Comparison of ENCODE assay signal across 11 cellular contexts in the genomic region with DNA sequence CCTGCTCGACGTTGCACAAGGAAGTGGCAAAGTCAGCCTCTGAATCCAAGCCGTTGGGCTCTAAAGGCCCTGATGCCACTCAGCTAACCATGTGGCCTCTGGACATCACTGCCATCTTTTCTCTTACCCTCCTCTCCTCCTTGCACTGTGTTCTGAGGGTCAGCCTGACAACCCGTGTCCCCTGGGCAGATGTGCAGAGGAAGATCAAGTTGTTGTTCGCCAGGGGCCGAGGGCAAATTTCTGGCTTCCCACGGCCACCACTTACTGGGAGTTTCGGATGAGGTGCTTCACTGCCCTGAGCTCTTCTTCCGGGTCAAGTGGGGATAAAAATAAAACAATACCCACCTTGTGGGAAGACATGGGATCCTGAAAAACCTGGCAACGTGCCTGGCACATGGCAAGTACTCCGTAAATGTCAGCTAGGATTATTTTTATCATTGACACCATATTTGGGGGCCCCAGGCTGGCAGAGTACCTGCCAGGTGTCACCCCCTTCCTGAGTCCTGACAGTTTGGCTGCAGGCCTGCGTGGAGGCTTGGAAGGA. TPM values are rescaled to one million over a fixed set of nuclear protein-coding genes. Genes with fewer than 3 reads are reported as not detected.
DNase-seq lines count a peak whose midpoint lies in the region; ATAC-seq and TF ChIP-seq lines count a peak whose summit lies in the region.
"Had no signal": no experiment of that assay in that cellular context is flagged by ENCODE, and none has a peak within 500 bp of the region (broad histone marks: within the 10 kb centered on the region; RNA-seq: fewer than 3 reads in every experiment).

No MANE protein-coding gene starts in this region.

- CTCF ChIA-PET in WTC11 (lab: Charles Lee): interaction anchor here (2.6 to 4.3 kb wide), 2 partner anchors 19 to 83 kb away, joined by 16 to 28 read pairs; no protein-coding TSS in a partner anchor

- peaks cover 59% of the 10 kb centered on the region for H3K4me1 Mint-ChIP-seq in WTC11

- H3K9me3 Mint-ChIP-seq in WTC11: no peaks in the 10 kb centered on the region

- peaks cover 16% of the 10 kb centered on the region for H3K4me1 ChIP-seq in cardiac muscle cell (ENCODE audit: low read depth)
- peaks cover 0 to 27% of the 10 kb centered on the region in 2 donors for H3K4me1 ChIP-seq in right atrium auricular region
- H3K4me1 ChIP-seq in psoas muscle: peaks cover 4% of the 10 kb centered on the region
- H3K4me1 ChIP-seq: BE2C had no signal

- intact Hi-C loops in cardiac septum (cut with DNase I): no loop called here
- intact Hi-C loops in psoas muscle (cut with DNase I): no loop called here

- H3K4me3 ChIP-seq in cardiac muscle cell (no peak overlapping the region), right atrium auricular region (no peak overlapping the region), psoas muscle (no peak overlapping the region)
- H3K4me3 ChIP-seq: adrenal gland, transverse colon had no signal

- no peaks in the 10 kb centered on the region for H3K36me3 ChIP-seq in cardiac muscle cell
- H3K36me3 ChIP-seq in right atrium auricular region: no peaks in the 10 kb centered on the region
- H3K36me3 ChIP-seq in psoas muscle (ENCODE audit: insufficient read depth in 1 of 2, low read depth in 1 of 2): no peaks in the 10 kb centered on the region
- H3K36me3 ChIP-seq: adrenal gland, BE2C, transverse colon had no signal

- DNase-seq in cardiac muscle cell (ENCODE audit: low read depth in 1 of 2, low spot score in 1 of 2) (no peak), cardiac septum (ENCODE audit: low spot score) (no peak), WTC11 (ENCODE audit: low spot score) (no peak), right atrium auricular region (ENCODE audit: low spot score) (no peak), NOMO-1 treated with DMSO at 0.1 percent for 48 hours (lab: John Stamatoyannopoulos, UW; ENCODE audit: unreplicated experiment) (no peak), NCI-H146 (lab: John Stamatoyannopoulos, UW) (no peak), psoas muscle (no peak)
- DNase-seq: transverse colon had no signal

- peak overlapping the region; percentile 5; the same call in 1 of the 2 replicates for H3K27ac Mint-ChIP-seq in WTC11

- H3K36me3 Mint-ChIP-seq in WTC11: no peaks in the 10 kb centered on the region

- ATAC-seq in WTC11 (no peak), HG03159 (IDR thresholded peaks at IDR 0.05; ENCODE audit: unreplicated experiment) (no peak), psoas muscle (no peak)

- H3K4me3 Mint-ChIP-seq in WTC11: no peak overlapping the region

- no peaks in the 10 kb centered on the region for H3K27me3 ChIP-seq in cardiac muscle cell
- no peaks in the 10 kb centered on the region for H3K27me3 ChIP-seq in right atrium auricular region
- H3K27me3 ChIP-seq in psoas muscle (ENCODE audit: insufficient read depth in 3 of 3, low read length in 2 of 3): peaks cover 0 to 23% (median 2%) of the 10 kb centered on the region in 3 donors
- H3K27me3 ChIP-seq: adrenal gland, BE2C, transverse colon had no signal

- WGBS in psoas muscle, 3 donors: 53 to 61% (median 54%) methylated on average over 12 of the region's 12 CpGs

- no peak for TF ChIP-seq CTCF in cardiac muscle cell (IDR thresholded peaks at IDR 0.05; ENCODE audit: low read depth, low read length)
- TF ChIP-seq CTCF in WTC11 (IDR thresholded peaks at IDR 0.05): no peak
- no peak for TF ChIP-seq CTCF in right atrium auricular region (IDR thresholded peaks at IDR 0.05)
- TF ChIP-seq CTCF in psoas muscle (IDR thresholded peaks at IDR 0.05): no peak

- POLR2A ChIA-PET in WTC11 (lab: Charles Lee): interaction anchor here (0.6 to 1.0 kb wide), 2 partner anchors 8 to 16 kb away, joined by 3 to 4 read pairs; no protein-coding TSS in a partner anchor

- H3K27ac ChIP-seq in cardiac muscle cell (peak overlapping the region; percentile 90), right atrium auricular region (peak overlapping the region; percentile 60 to 62), psoas muscle (no peak overlapping the region)

- H3K9me3 ChIP-seq in cardiac muscle cell (ENCODE audit: low read depth) (no peaks in the 10 kb centered on the region), right atrium auricular region (no peaks in the 10 kb centered on the region), psoas muscle (no peaks in the 10 kb centered on the region)
- H3K9me3 ChIP-seq: adrenal gland, BE2C, transverse colon had no signal

- H3K27me3 Mint-ChIP-seq in WTC11 (ENCODE audit: low read depth): peaks cover 7% of the 10 kb centered on the region; the same call in 1 of the 2 replicates

TF ChIP-seq in WTC11, 78 proteins besides CTCF, POLR2A, EP300 and RAD21:
- TF ChIP-seq MXD4 (CRISPR knock-in tag; IDR thresholded peaks at IDR 0.05; ENCODE audit: borderline replicate concordance): no peak
- TF ChIP-seq, protein P1, sequence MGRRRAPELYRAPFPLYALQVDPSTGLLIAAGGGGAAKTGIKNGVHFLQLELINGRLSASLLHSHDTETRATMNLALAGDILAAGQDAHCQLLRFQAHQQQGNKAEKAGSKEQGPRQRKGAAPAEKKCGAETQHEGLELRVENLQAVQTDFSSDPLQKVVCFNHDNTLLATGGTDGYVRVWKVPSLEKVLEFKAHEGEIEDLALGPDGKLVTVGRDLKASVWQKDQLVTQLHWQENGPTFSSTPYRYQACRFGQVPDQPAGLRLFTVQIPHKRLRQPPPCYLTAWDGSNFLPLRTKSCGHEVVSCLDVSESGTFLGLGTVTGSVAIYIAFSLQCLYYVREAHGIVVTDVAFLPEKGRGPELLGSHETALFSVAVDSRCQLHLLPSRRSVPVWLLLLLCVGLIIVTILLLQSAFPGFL (CRISPR knock-in tag; IDR thresholded peaks at IDR 0.05; ENCODE audit: borderline replicate concordance): no peak
- TF ChIP-seq ZNF263 (CRISPR knock-in tag; IDR thresholded peaks at IDR 0.05; ENCODE audit: low read depth): no peak
- TF ChIP-seq ZNF671 (CRISPR knock-in tag; IDR thresholded peaks at IDR 0.05): no peak
- TF ChIP-seq, protein P2, sequence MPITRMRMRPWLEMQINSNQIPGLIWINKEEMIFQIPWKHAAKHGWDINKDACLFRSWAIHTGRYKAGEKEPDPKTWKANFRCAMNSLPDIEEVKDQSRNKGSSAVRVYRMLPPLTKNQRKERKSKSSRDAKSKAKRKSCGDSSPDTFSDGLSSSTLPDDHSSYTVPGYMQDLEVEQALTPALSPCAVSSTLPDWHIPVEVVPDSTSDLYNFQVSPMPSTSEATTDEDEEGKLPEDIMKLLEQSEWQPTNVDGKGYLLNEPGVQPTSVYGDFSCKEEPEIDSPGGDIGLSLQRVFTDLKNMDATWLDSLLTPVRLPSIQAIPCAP (CRISPR knock-in tag; IDR thresholded peaks at IDR 0.05): no peak
- TF ChIP-seq, protein P3, sequence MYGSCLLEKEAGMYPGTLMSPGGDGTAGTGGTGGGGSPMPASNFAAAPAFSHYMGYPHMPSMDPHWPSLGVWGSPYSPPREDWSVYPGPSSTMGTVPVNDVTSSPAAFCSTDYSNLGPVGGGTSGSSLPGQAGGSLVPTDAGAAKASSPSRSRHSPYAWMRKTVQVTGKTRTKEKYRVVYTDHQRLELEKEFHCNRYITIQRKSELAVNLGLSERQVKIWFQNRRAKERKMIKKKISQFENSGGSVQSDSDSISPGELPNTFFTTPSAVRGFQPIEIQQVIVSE (CRISPR knock-in tag; IDR thresholded peaks at IDR 0.05; ENCODE audit: borderline replicate concordance): no peak

RNA-seq across cellular contexts. Expression of a gene that starts 9.0 kb away (rescaled TPM):
- total RNA-seq in cardiac muscle cell: 21.6 and 26.2 TPM in 2 replicates
- polyA plus RNA-seq in cardiac muscle cell: 9.8 and 14.0 TPM in 2 replicates
- 26.1 TPM for total RNA-seq in cardiac septum
- total RNA-seq in WTC11 (2021): 31.4 to 44.4 TPM (median 31.7 TPM) in 3 replicates
- total RNA-seq in right atrium auricular region: 10 to 100 TPM; 17.5 to 43.5 TPM
- 1 to 10 TPM; 3.0 to 7.0 (median 3.5) TPM for total RNA-seq in psoas muscle
- 1 to 10 TPM; 1.3 to 8.0 (median 1.5) TPM for polyA plus RNA-seq in psoas muscle

RNA-seq across cellular contexts. Expression of a gene that starts 47.6 kb away (rescaled TPM):
- 3.5 and 4.0 TPM in 2 replicates for total RNA-seq in cardiac muscle cell
- polyA plus RNA-seq in cardiac muscle cell: 6.7 and 11.6 TPM in 2 replicates
- total RNA-seq in cardiac septum: 1.3 TPM
- total RNA-seq in WTC11 (2021): 51.1 to 53.1 TPM (median 52.9 TPM) in 3 replicates
- 1 to 10 TPM; 1.5 to 4.8 TPM for total RNA-seq in right atrium auricular region
- 1 to 10 TPM; 1.1 to 1.8 (median 1.3) TPM for total RNA-seq in psoas muscle
- 1 to 10 TPM in 2 of 3 donors, under 1 TPM in 1; 0.99 to 2.4 (median 1.3) TPM for polyA plus RNA-seq in psoas muscle
